Comparison of ENCODE assay signal across 34 cellular contexts in the genomic region with DNA sequence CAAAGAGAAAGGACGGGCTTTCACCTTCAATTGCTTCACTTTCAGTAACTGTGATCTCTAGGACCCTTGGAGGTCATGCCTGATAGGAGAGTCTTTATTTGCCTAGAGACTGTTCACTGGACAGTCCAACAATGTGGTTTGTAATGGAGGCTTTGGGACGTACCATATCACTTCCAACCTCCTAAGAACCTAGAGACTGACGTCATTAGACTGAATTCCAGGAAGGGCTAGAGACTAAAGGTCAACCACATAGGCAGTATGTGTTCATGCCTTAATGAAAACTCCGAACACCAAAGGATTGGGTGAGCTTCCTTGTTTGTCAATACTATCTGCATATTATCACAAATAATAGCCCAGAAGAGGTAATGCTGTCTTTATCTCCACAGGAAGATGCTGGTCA. TPM values are rescaled to one million over a fixed set of nuclear protein-coding genes. Genes with fewer than 3 reads are reported as not detected.
"Had no signal": no experiment of that assay in that cellular context is flagged by ENCODE, and none has a peak within 500 bp of the region (broad histone marks: within the 10 kb centered on the region; RNA-seq: fewer than 3 reads in every experiment).

No MANE protein-coding gene starts in this region.

- H3K4me1 ChIP-seq: colonic mucosa, foreskin keratinocyte, gastrocnemius medialis, heart left ventricle had no signal

- H3K27ac ChIP-seq: brain microvascular endothelial cell, colonic mucosa, foreskin keratinocyte, gastrocnemius medialis, heart left ventricle had no signal

- H3K4me3 ChIP-seq: colonic mucosa, gastrocnemius medialis, heart left ventricle had no signal

- FAIRE-seq: astrocyte had no signal

- H3K27me3 ChIP-seq: brain microvascular endothelial cell, colonic mucosa, foreskin keratinocyte, gastrocnemius medialis, heart left ventricle had no signal

- H3K9me3 ChIP-seq: colonic mucosa, gastrocnemius medialis had no signal

- DNase-seq: activated CD4-positive, alpha-beta memory T cell treated with anti-CD3 and anti-CD28 coated beads for 36 hours; activated CD4-positive, alpha-beta T cell treated with anti-CD3 and anti-CD28 coated beads for 36 hours; activated CD4-positive, alpha-beta T cell treated with anti-CD3 and anti-CD28 coated beads, Interleukin-2, amount 10 ng/mL, durations not matched to agents 24 days and 14 days; activated CD4-positive, CD25-positive, alpha-beta regulatory T cell; activated CD4-positive, CD25-positive, alpha-beta regulatory T cell treated with anti-CD3 and anti-CD28 coated beads, Interleukin-2, amount 50 U/mL, for 72 hours; activated CD8-positive, alpha-beta memory T cell treated with anti-CD3 and anti-CD28 coated beads, Interleukin-2, amount 10 ng/mL, durations not matched to agents 7 days and 5 days; activated CD8-positive, alpha-beta memory T cell treated with anti-CD3 and anti-CD28 coated beads, Interleukin-2, amount 50 U/mL, for 4 hours; activated CD8-positive, alpha-beta T cell treated with anti-CD3 and anti-CD28 coated beads, Interleukin-2, amount 10 ng/mL, durations not matched to agents 7 days and 5 days; activated gamma-delta T cell; activated naive CD4-positive, alpha-beta T cell; activated naive CD4-positive, alpha-beta T cell treated with anti-CD3 and anti-CD28 coated beads, Interleukin-2, amount 10 ng/mL, durations not matched to agents 7 days and 5 days; activated naive CD8-positive, alpha-beta T cell treated with anti-CD3 and anti-CD28 coated beads, Interleukin-2, amount 10 ng/mL, durations not matched to agents 7 days and 5 days; activated T-cell treated with anti-CD3 and anti-CD28 coated beads, Interleukin-2, amount 50 U/mL, for 1 hour; activated T-cell treated with anti-CD3 and anti-CD28 coated beads, Interleukin-2, amount 50 U/mL, for 72 hours; amniotic stem cell; anterior cingulate cortex; brain microvascular endothelial cell; caudate nucleus; colonic mucosa; effector memory CD4-positive, alpha-beta T cell; endodermal cell; foreskin keratinocyte; gastrocnemius medialis; glutamatergic neuron; heart left ventricle; T-helper 2 cell had no signal

- ATAC-seq: activated CD4-positive, alpha-beta T cell treated with anti-CD3 and anti-CD28 coated beads for 36 hours; activated CD8-positive, alpha-beta memory T cell treated with anti-CD3 and anti-CD28 coated beads, Interleukin-2, amount 10 ng/mL, durations not matched to agents 7 days and 5 days; activated CD8-positive, alpha-beta T cell treated with anti-CD3 and anti-CD28 coated beads, Interleukin-2, amount 10 ng/mL, durations not matched to agents 7 days and 5 days; activated naive CD4-positive, alpha-beta T cell treated with anti-CD3 and anti-CD28 coated beads, Interleukin-2, amount 50 U/mL, for 72 hours; activated T-cell treated with anti-CD3 and anti-CD28 coated beads, Interleukin-2, amount 50 U/mL, for 72 hours; esophagus mucosa; foreskin keratinocyte; gastrocnemius medialis; heart left ventricle had no signal

- H3K36me3 ChIP-seq: brain microvascular endothelial cell, colonic mucosa, gastrocnemius medialis, heart left ventricle had no signal

RNA-seq across cellular contexts. Expression of gene CNTN5, which starts 53.7 kb away (rescaled TPM):
- total RNA-seq: activated CD4-positive, alpha-beta memory T cell treated with anti-CD3 and anti-CD28 coated beads for 36 hours; activated CD4-positive, alpha-beta T cell treated with anti-CD3 and anti-CD28 coated beads for 36 hours; activated CD4-positive, alpha-beta T cell treated with anti-CD3 and anti-CD28 coated beads, Interleukin-2, amount 10 ng/mL, durations not matched to agents 24 days and 14 days; activated CD8-positive, alpha-beta memory T cell treated with anti-CD3 and anti-CD28 coated beads for 36 hours; activated CD8-positive, alpha-beta memory T cell treated with anti-CD3 and anti-CD28 coated beads, Interleukin-2, amount 10 ng/mL, durations not matched to agents 7 days and 5 days; activated CD8-positive, alpha-beta T cell treated with anti-CD3 and anti-CD28 coated beads, Interleukin-2, amount 10 ng/mL, durations not matched to agents 7 days and 5 days; activated naive CD4-positive, alpha-beta T cell treated with anti-CD3 and anti-CD28 coated beads, Interleukin-2, amount 50 U/mL, for 72 hours; activated naive CD8-positive, alpha-beta T cell treated with anti-CD3 and anti-CD28 coated beads, Interleukin-2, amount 10 ng/mL, durations not matched to agents 7 days and 5 days; activated T-cell treated with anti-CD3 and anti-CD28 coated beads, Interleukin-2, amount 50 U/mL, for 72 hours; chondrocyte; colonic mucosa; dermis microvascular lymphatic vessel endothelial cell; epithelial cell of proximal tubule; foreskin keratinocyte; T-helper 1 cell treated with Interleukin-12 subunit alpha and Interleukin-12 subunit beta and Interleukin-4 antibody, amounts not matched to agents 30 ng/mL and 1 ng/mL, for 36 hours had no signal
- polyA plus RNA-seq: foreskin keratinocyte, heart left ventricle had no signal
